In genomic region chr10:82986216-82986615, GRCh38 we compare ENCODE assay signal across 28 cellular contexts.
"Had no signal": no experiment of that assay in that cellular context is flagged by ENCODE, and none has a peak within 500 bp of the region (broad histone marks: within the 10 kb centered on the region; RNA-seq: fewer than 3 reads in every experiment).

No MANE protein-coding gene starts in this region.

- H3K9me3 ChIP-seq: colonic mucosa, esophagus muscularis mucosa, esophagus squamous epithelium, gastrocnemius medialis, gastroesophageal sphincter, heart left ventricle, heart right ventricle had no signal

- H3K4me1 ChIP-seq: colonic mucosa, esophagus squamous epithelium, gastrocnemius medialis had no signal

- H3K27ac ChIP-seq: colonic mucosa, coronary artery, dorsolateral prefrontal cortex, epithelial cell of prostate, esophagus muscularis mucosa, esophagus squamous epithelium, foreskin keratinocyte, gastrocnemius medialis, gastroesophageal sphincter, heart left ventricle, heart right ventricle had no signal

- H3K27me3 ChIP-seq: colonic mucosa, dorsolateral prefrontal cortex, esophagus muscularis mucosa, esophagus squamous epithelium, foreskin keratinocyte, gastrocnemius medialis, gastroesophageal sphincter, heart left ventricle, heart right ventricle had no signal

- H3K36me3 ChIP-seq: colonic mucosa, esophagus muscularis mucosa, esophagus squamous epithelium, gastrocnemius medialis, gastroesophageal sphincter, heart left ventricle, heart right ventricle had no signal

- H3K4me3 ChIP-seq: colonic mucosa, coronary artery, dorsolateral prefrontal cortex, esophagus muscularis mucosa, esophagus squamous epithelium, gastrocnemius medialis, gastroesophageal sphincter, heart left ventricle, heart right ventricle had no signal

- ATAC-seq: effector memory CD8-positive, alpha-beta T cell; esophagus mucosa; foreskin keratinocyte; gastrocnemius medialis; gastroesophageal sphincter; heart left ventricle; heart right ventricle had no signal

- FAIRE-seq: colon, endometrium, endothelial cell of umbilical vein, frontal cortex had no signal

- DNase-seq: colonic mucosa; cortex of kidney; dermis blood vessel endothelial cell; dorsolateral prefrontal cortex; effector CD4-positive, alpha-beta T cell; effector CD8-positive, alpha-beta T cell; effector memory CD4-positive, alpha-beta T cell; effector memory CD8-positive, alpha-beta T cell; endodermal cell; erythroblast; esophagus squamous epithelium; foreskin fibroblast; foreskin keratinocyte; foreskin melanocyte; gastrocnemius medialis; glutamatergic neuron; head of caudate nucleus; heart left ventricle; heart right ventricle had no signal
